8 cellular contexts compared by ENCODE assay signal in the genomic region with DNA sequence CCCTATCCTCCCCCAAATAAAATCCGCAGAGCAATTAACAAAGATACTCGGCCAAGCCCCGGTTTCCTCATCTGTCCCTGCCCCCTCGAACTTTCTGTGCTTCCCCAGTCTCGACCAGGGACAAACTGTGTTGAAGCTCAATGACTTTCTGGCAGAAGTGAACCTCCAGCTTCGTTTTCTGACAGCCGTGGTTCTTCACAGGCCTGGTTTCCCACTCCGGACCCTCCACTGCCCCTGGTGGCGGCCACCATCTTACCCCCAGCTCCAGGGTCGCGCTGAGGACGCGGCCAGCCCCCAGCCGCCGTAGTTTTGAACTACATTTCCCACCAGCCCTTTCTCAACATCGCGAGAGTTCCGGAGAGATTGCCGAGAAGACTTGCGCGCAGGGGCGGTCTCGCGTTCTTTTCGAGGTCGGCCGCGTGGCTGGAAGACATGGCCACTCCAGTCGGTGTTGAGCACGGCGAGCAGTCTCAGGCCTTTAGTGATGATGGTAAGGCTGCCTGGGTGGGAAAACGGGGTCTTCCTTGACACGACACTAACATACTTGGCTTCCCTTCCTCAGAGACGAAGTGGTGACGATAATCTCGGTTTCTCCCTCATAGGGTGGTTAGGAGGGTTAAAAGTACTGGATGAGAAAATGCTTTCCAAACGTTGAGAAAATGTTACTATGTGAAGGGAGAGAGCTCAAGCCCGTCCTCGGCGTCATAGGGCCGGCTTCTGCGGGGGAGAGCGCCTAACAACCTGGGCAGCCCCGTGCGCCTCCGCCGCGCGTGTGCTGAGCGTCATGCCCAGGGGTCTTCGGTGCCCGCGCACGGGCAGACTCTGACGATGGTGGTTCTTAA. TPM values are rescaled to one million over a fixed set of nuclear protein-coding genes. Genes with fewer than 3 reads are reported as not detected.
DNase-seq lines count a peak whose midpoint lies in the region; ATAC-seq, FAIRE-seq and TF ChIP-seq lines count a peak whose summit lies in the region.

No MANE protein-coding gene starts in this region.

- DNase-seq in AG04450 (ENCODE audit: low read depth, low spot score) (peak; percentile 91), NCI-H2171 treated with DMSO at 0.1 percent for 48 hours (lab: John Stamatoyannopoulos, UW) (peak; percentile 98), breast epithelium (ENCODE audit: low spot score in 2 of 2) (peak; percentile 93 to 94), iPS-NIHi11 (ENCODE audit: low spot score) (peak; percentile 87), small intestine (peak; percentile 96)

- H3K36me3 ChIP-seq in breast epithelium (no peaks in the 10 kb centered on the region), small intestine (ENCODE audit: control insufficient read depth in 2 of 2, insufficient read depth in 2 of 2, low read length in 2 of 2) (no peaks in the 10 kb centered on the region)

- H3K27ac ChIP-seq in AG04450 (ENCODE audit: low read depth, low read length), result peak overlapping the region; percentile 68
- peak overlapping the region; percentile 94 for H3K27ac ChIP-seq in VCaP
- H3K27ac ChIP-seq in breast epithelium, result peak overlapping the region; percentile 97
- H3K27ac ChIP-seq in small intestine (ENCODE audit: low read depth in 1 of 2, low read length in 1 of 2), result peak overlapping the region; percentile 69 to 91

- intact Hi-C loops in breast epithelium (cut with DNase I; ENCODE audit: low total_unique reads), result no loop called here

- peak; percentile 68 for ATAC-seq in GM18870 (IDR thresholded peaks at IDR 0.05; ENCODE audit: unreplicated experiment)
- peak; percentile 82 for ATAC-seq in HG03108 (IDR thresholded peaks at IDR 0.05; ENCODE audit: unreplicated experiment)

- peaks cover 4 to 40% of the 10 kb centered on the region in 2 donors for H3K4me1 ChIP-seq in breast epithelium
- peaks cover 2 to 10% of the 10 kb centered on the region in 2 donors for H3K4me1 ChIP-seq in small intestine (ENCODE audit: control insufficient read depth in 2 of 2, insufficient read depth in 1 of 2, low read depth in 1 of 2, low read length in 1 of 2)

- CTCF ChIA-PET in AG04450 (lab: Charles Lee), result interaction anchor here (0.6 to 4.3 kb wide), 13 partner anchors 9 to 159 kb away, joined by 3 to 23 read pairs (median 4); no protein-coding TSS in a partner anchor

- peak; percentile 71 for TF ChIP-seq POLR2A in breast epithelium (IDR thresholded peaks at IDR 0.05)

- POLR2A ChIA-PET in AG04450 (lab: Yijun Ruan, JAX), result interaction anchor here (0.7 to 2.6 kb wide), 12 partner anchors 11 to 1607 kb away, joined by 3 to 12 read pairs (median 4); partner anchors contain the start of genes CYGB and PRCD

- TF ChIP-seq CTCF in AG04450 (IDR thresholded peaks at IDR 0.05; ENCODE audit: low read depth, low read length), result peak; percentile 70
- TF ChIP-seq CTCF in VCaP (conservative IDR thresholded peaks at IDR 0.05), result peak; percentile 78
- peak; percentile 62 to 82 (median 80) for TF ChIP-seq CTCF in breast epithelium (IDR thresholded peaks at IDR 0.05)

- peak overlapping the region; percentile 95 for H3K4me3 ChIP-seq in AG04450 (ENCODE audit: low read depth, low read length)
- H3K4me3 ChIP-seq in breast epithelium, result peak overlapping the region; percentile 75 to 88 (median 79)
- peak overlapping the region; percentile 55 to 70 for H3K4me3 ChIP-seq in small intestine (ENCODE audit: low read depth in 1 of 2, low read length in 2 of 2)

- 0% methylated on average over 55 of the region's 55 CpGs for WGBS in small intestine, 3 donors

- no peaks in the 10 kb centered on the region for H3K9me3 ChIP-seq in AG04450 (ENCODE audit: control insufficient read depth, insufficient read depth, low read length)
- no peaks in the 10 kb centered on the region for H3K9me3 ChIP-seq in breast epithelium
- no peaks in the 10 kb centered on the region for H3K9me3 ChIP-seq in small intestine (ENCODE audit: control insufficient read depth, low read depth)

- H3K27me3 ChIP-seq in AG04450 (ENCODE audit: control insufficient read depth, insufficient read depth, low read length) (no peaks in the 10 kb centered on the region), breast epithelium (no peaks in the 10 kb centered on the region), small intestine (ENCODE audit: control insufficient read depth in 2 of 2, insufficient read depth in 2 of 2, low read length in 2 of 2) (no peaks in the 10 kb centered on the region)

- no peak for FAIRE-seq in small intestine (lab: Jason Lieb, UNC)

RNA-seq across cellular contexts. Expression of gene PRCD, which starts 17.7 kb away (rescaled TPM):
- polyA plus RNA-seq in AG04450 (2011; rRNA removed), result 0.69 and 1.9 TPM in 2 replicates
- polyA minus RNA-seq in AG04450 (2011; rRNA and poly(A)+ RNA removed), result 0.37 and 0.96 TPM in 2 replicates
- 1 to 10 TPM; 1.5 to 7.2 (median 4.9) TPM for total RNA-seq in breast epithelium
- 1 to 10 TPM in 2 of 3 donors, not detected in 1; 1.6 to 2.2 TPM for polyA plus RNA-seq in small intestine

RNA-seq across cellular contexts. Expression of gene CYGB, which starts 20.1 kb away (rescaled TPM):
- 7.4 and 7.7 TPM in 2 replicates for polyA plus RNA-seq in AG04450 (2011; rRNA removed)
- polyA minus RNA-seq in AG04450 (2011; rRNA and poly(A)+ RNA removed), result 3.1 and 5.3 TPM in 2 replicates
- 10 to 100 TPM in 2 of 3 donors, 1 to 10 TPM in 1; 5.9 to 37.4 (median 27.2) TPM for total RNA-seq in breast epithelium
- 10 to 100 TPM in 2 of 3 donors, 1 to 10 TPM in 1; 1.1 to 35.4 (median 13.2) TPM for polyA plus RNA-seq in small intestine

RNA-seq across cellular contexts. Expression of gene ST6GALNAC2, which starts 28.1 kb away (rescaled TPM):
- polyA plus RNA-seq in AG04450 (2011; rRNA removed) (0.17 and 0.36 TPM in 2 replicates), small intestine (1 to 10 TPM in 2 of 3 donors, not detected in 1; 1.1 to 2.7 TPM)
- 0.83 TPM in 1 of 2 replicates, not detected in the other for polyA minus RNA-seq in AG04450 (2011; rRNA and poly(A)+ RNA removed)
- 10 to 100 TPM; 10.5 to 39.8 (median 12.0) TPM for total RNA-seq in breast epithelium

RNA-seq across cellular contexts. Expression of gene RHBDF2, which starts 56.4 kb away (rescaled TPM):
- polyA plus RNA-seq in AG04450 (2011; rRNA removed) (5.4 and 8.7 TPM in 2 replicates), small intestine (10 to 100 TPM in 1 of 3 donors, 1 to 10 TPM in 2; 2.0 to 17.7 (median 4.1) TPM)
- polyA minus RNA-seq in AG04450 (2011; rRNA and poly(A)+ RNA removed), result 6.8 and 7.7 TPM in 2 replicates
- total RNA-seq in breast epithelium, result 10 to 100 TPM; 13.4 to 35.5 (median 26.8) TPM

Comparison
In these comparisons a context has a peak if more than half of its experiments do, and no peak if none do; other contexts are left out.
1. Peak in every context shown above with its lines: DNase-seq, ATAC-seq, H3K4me3 ChIP-seq and H3K27ac ChIP-seq.